11 cellular contexts compared by ENCODE assay signal in the genomic region with DNA sequence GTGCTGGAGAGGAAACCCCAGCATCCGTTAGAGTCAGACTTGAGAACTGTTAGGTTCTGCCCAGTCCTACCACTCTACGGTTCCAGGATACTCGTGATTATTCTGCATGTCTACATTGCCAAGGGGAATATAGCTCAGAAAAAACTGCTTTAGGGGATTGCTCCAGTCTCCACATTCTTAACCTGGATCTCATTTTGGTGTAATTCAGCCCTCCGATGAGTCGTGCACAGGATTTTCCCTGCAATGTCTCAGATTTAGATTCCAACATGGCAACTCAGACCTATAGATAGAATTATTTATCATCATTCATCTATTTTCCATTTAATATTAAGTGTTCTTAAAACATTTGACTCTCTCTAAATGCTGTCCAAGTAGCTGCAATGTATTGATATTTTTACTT.
"Had no signal": no experiment of that assay in that cellular context is flagged by ENCODE, and none has a peak within 500 bp of the region (broad histone marks: within the 10 kb centered on the region; RNA-seq: fewer than 3 reads in every experiment).

No MANE protein-coding gene starts in this region.

- H3K4me1 ChIP-seq: lower lobe of right lung, neural progenitor cell, tibial artery had no signal

- H3K4me3 ChIP-seq: lower lobe of right lung, neural progenitor cell, ovary, tibial artery had no signal

- H3K36me3 ChIP-seq: lower lobe of right lung, neural progenitor cell, ovary, tibial artery had no signal

- H2AFZ ChIP-seq: neural progenitor cell had no signal

- H3K4me3 Mint-ChIP-seq: activated naive CD8-positive, alpha-beta T cell; neural progenitor cell; T-helper 2 cell treated with Interferon-gamma antibody and Interleukin-4, amounts not matched to agents 5 μg/mL and 100 μg/mL, for 36 hours had no signal

- H3K27ac ChIP-seq: lower lobe of right lung, neural progenitor cell, ovary, tibial artery had no signal

- H3K27ac Mint-ChIP-seq: activated naive CD8-positive, alpha-beta T cell; neural progenitor cell; T-helper 2 cell treated with Interferon-gamma antibody and Interleukin-4, amounts not matched to agents 5 μg/mL and 100 μg/mL, for 36 hours had no signal

- DNase-seq: hypothalamus; lower lobe of right lung; midbrain; ovary; stimulated activated CD4-positive, alpha-beta T cell treated with anti-CD3 and anti-CD28 coated beads, Interleukin-15, amount 100 ng/mL, for 24 hours; stimulated activated CD4-positive, alpha-beta T cell treated with anti-CD3 and anti-CD28 coated beads, Interleukin-4, amount 100 ng/mL, for 4 hours; tibial artery had no signal

- H3K9ac ChIP-seq: neural progenitor cell had no signal

- ATAC-seq: activated CD4-positive, CD25-positive, alpha-beta regulatory T cell treated with anti-CD3 and anti-CD28 coated beads, Interleukin-2, amount 50 U/mL, for 24 hours; lower lobe of right lung had no signal

- H3K9me3 ChIP-seq: lower lobe of right lung, ovary, tibial artery had no signal

- H3K4me2 ChIP-seq: neural progenitor cell had no signal

- H3K9me3 Mint-ChIP-seq: neural progenitor cell; T-helper 2 cell treated with Interferon-gamma antibody and Interleukin-4, amounts not matched to agents 5 μg/mL and 100 μg/mL, for 36 hours had no signal

- H3K27me3 Mint-ChIP-seq: activated naive CD8-positive, alpha-beta T cell had no signal

- H3K27me3 ChIP-seq: neural progenitor cell, ovary, tibial artery had no signal

- H3K36me3 Mint-ChIP-seq: activated naive CD8-positive, alpha-beta T cell; neural progenitor cell had no signal
